Comparison of ENCODE assay signal across 1 cellular context in the genomic region with DNA sequence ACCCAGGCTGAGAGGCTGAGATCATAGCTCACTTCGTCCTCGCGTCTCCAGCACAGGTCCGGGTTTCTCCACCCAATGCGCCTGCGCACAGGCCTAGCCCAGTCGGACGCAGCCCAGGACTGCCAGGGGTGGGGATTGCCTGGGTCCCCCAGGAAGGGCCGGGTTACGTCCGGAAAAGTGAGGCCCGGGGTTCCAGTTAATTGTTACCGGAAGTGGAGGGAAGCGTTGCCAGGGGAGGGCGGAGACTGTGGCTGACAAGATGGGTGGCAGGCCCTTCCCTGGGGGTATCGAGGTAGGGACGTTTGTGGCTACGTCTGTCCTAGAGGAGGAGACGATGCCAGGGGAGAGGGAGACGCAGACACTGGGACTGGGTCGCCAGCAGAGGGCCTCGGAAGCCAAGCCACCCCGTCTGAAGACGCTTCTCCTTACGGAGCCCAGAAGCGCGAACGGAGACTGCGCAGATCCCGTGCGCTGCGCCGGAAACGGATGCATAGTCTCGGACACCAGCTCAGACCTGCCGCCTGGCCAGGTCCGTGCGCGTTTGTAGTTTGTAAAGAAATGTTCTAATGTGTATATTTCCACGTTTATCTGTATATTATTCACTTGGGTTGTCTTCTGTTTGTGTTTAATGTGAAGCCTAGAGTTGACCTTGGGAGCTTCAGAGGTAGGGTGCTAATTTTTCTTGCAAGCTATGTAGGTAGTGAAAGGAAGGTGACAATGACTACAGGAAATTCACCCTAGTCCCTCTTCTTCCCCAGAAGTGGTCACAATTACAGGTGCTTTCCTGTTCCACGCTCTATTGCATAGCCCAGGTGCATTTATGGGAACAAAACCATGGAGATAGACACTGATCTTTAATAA.
TF ChIP-seq lines count a peak whose summit lies in the region.

No MANE protein-coding gene starts in this region.

TF ChIP-seq in K562, 482 proteins besides CTCF, POLR2A, EP300 and RAD21 (continued from another document and continues in another):
- TF ChIP-seq, protein P1, sequence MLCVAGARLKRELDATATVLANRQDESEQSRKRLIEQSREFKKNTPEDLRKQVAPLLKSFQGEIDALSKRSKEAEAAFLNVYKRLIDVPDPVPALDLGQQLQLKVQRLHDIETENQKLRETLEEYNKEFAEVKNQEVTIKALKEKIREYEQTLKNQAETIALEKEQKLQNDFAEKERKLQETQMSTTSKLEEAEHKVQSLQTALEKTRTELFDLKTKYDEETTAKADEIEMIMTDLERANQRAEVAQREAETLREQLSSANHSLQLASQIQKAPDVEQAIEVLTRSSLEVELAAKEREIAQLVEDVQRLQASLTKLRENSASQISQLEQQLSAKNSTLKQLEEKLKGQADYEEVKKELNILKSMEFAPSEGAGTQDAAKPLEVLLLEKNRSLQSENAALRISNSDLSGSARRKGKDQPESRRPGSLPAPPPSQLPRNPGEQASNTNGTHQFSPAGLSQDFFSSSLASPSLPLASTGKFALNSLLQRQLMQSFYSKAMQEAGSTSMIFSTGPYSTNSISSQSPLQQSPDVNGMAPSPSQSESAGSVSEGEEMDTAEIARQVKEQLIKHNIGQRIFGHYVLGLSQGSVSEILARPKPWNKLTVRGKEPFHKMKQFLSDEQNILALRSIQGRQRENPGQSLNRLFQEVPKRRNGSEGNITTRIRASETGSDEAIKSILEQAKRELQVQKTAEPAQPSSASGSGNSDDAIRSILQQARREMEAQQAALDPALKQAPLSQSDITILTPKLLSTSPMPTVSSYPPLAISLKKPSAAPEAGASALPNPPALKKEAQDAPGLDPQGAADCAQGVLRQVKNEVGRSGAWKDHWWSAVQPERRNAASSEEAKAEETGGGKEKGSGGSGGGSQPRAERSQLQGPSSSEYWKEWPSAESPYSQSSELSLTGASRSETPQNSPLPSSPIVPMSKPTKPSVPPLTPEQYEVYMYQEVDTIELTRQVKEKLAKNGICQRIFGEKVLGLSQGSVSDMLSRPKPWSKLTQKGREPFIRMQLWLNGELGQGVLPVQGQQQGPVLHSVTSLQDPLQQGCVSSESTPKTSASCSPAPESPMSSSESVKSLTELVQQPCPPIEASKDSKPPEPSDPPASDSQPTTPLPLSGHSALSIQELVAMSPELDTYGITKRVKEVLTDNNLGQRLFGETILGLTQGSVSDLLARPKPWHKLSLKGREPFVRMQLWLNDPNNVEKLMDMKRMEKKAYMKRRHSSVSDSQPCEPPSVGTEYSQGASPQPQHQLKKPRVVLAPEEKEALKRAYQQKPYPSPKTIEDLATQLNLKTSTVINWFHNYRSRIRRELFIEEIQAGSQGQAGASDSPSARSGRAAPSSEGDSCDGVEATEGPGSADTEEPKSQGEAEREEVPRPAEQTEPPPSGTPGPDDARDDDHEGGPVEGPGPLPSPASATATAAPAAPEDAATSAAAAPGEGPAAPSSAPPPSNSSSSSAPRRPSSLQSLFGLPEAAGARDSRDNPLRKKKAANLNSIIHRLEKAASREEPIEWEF (CRISPR knock-in tag; IDR thresholded peaks at IDR 0.05) = no peak
- TF ChIP-seq ZNF124 (CRISPR knock-in tag; IDR thresholded peaks at IDR 0.05) = no peak
- TF ChIP-seq, protein P2, sequence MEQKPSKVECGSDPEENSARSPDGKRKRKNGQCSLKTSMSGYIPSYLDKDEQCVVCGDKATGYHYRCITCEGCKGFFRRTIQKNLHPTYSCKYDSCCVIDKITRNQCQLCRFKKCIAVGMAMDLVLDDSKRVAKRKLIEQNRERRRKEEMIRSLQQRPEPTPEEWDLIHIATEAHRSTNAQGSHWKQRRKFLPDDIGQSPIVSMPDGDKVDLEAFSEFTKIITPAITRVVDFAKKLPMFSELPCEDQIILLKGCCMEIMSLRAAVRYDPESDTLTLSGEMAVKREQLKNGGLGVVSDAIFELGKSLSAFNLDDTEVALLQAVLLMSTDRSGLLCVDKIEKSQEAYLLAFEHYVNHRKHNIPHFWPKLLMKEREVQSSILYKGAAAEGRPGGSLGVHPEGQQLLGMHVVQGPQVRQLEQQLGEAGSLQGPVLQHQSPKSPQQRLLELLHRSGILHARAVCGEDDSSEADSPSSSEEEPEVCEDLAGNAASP (IDR thresholded peaks at IDR 0.05) = no peak
- TF ChIP-seq ZBTB7A (IDR thresholded peaks at IDR 0.05; ENCODE audit: borderline replicate concordance, control insufficient read depth, low read depth, low read length) = no peak
- TF ChIP-seq STAT5A (IDR thresholded peaks at IDR 0.05; ENCODE audit: borderline replicate concordance, low read length) = no peak
- TF ChIP-seq ZNF3 (CRISPR knock-in tag; IDR thresholded peaks at IDR 0.05) = no peak
- TF ChIP-seq TBP (optimal IDR thresholded peaks at IDR 0.05; ENCODE audit: low read depth, low read length) = peak; percentile 9
- TF ChIP-seq, protein P3, sequence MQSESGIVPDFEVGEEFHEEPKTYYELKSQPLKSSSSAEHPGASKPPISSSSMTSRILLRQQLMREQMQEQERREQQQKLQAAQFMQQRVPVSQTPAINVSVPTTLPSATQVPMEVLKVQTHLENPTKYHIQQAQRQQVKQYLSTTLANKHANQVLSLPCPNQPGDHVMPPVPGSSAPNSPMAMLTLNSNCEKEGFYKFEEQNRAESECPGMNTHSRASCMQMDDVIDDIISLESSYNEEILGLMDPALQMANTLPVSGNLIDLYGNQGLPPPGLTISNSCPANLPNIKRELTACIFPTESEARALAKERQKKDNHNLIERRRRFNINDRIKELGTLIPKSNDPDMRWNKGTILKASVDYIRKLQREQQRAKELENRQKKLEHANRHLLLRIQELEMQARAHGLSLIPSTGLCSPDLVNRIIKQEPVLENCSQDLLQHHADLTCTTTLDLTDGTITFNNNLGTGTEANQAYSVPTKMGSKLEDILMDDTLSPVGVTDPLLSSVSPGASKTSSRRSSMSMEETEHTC (IDR thresholded peaks at IDR 0.05) = 0 out of 2 replicates have a peak, but pooled peaks have one; percentile 29
- no peak for TF ChIP-seq THRAP3 (IDR thresholded peaks at IDR 0.05; ENCODE audit: borderline replicate concordance)
- TF ChIP-seq BCL6 (CRISPR knock-in tag; IDR thresholded peaks at IDR 0.05) = 0 out of 2 replicates have a peak, but pooled peaks have one; percentile 46
- peak; percentile 31; the same call in 1 of the 2 replicates for TF ChIP-seq ERF (CRISPR knock-in tag; IDR thresholded peaks at IDR 0.05)
- TF ChIP-seq ZNF239 (CRISPR knock-in tag; IDR thresholded peaks at IDR 0.05) = peak; percentile 29; the same call in 1 of the 2 replicates
- TF ChIP-seq, protein P4, sequence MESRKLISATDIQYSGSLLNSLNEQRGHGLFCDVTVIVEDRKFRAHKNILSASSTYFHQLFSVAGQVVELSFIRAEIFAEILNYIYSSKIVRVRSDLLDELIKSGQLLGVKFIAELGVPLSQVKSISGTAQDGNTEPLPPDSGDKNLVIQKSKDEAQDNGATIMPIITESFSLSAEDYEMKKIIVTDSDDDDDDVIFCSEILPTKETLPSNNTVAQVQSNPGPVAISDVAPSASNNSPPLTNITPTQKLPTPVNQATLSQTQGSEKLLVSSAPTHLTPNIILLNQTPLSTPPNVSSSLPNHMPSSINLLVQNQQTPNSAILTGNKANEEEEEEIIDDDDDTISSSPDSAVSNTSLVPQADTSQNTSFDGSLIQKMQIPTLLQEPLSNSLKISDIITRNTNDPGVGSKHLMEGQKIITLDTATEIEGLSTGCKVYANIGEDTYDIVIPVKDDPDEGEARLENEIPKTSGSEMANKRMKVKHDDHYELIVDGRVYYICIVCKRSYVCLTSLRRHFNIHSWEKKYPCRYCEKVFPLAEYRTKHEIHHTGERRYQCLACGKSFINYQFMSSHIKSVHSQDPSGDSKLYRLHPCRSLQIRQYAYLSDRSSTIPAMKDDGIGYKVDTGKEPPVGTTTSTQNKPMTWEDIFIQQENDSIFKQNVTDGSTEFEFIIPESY (CRISPR knock-in tag; IDR thresholded peaks at IDR 0.05) = peak; percentile 95
- TF ChIP-seq HNRNPH1 (optimal IDR thresholded peaks at IDR 0.05; ENCODE audit: low read depth, low read length) = no peak
- no peak for TF ChIP-seq EGR1 (conservative IDR thresholded peaks at IDR 0.05)
- TF ChIP-seq, protein P5, sequence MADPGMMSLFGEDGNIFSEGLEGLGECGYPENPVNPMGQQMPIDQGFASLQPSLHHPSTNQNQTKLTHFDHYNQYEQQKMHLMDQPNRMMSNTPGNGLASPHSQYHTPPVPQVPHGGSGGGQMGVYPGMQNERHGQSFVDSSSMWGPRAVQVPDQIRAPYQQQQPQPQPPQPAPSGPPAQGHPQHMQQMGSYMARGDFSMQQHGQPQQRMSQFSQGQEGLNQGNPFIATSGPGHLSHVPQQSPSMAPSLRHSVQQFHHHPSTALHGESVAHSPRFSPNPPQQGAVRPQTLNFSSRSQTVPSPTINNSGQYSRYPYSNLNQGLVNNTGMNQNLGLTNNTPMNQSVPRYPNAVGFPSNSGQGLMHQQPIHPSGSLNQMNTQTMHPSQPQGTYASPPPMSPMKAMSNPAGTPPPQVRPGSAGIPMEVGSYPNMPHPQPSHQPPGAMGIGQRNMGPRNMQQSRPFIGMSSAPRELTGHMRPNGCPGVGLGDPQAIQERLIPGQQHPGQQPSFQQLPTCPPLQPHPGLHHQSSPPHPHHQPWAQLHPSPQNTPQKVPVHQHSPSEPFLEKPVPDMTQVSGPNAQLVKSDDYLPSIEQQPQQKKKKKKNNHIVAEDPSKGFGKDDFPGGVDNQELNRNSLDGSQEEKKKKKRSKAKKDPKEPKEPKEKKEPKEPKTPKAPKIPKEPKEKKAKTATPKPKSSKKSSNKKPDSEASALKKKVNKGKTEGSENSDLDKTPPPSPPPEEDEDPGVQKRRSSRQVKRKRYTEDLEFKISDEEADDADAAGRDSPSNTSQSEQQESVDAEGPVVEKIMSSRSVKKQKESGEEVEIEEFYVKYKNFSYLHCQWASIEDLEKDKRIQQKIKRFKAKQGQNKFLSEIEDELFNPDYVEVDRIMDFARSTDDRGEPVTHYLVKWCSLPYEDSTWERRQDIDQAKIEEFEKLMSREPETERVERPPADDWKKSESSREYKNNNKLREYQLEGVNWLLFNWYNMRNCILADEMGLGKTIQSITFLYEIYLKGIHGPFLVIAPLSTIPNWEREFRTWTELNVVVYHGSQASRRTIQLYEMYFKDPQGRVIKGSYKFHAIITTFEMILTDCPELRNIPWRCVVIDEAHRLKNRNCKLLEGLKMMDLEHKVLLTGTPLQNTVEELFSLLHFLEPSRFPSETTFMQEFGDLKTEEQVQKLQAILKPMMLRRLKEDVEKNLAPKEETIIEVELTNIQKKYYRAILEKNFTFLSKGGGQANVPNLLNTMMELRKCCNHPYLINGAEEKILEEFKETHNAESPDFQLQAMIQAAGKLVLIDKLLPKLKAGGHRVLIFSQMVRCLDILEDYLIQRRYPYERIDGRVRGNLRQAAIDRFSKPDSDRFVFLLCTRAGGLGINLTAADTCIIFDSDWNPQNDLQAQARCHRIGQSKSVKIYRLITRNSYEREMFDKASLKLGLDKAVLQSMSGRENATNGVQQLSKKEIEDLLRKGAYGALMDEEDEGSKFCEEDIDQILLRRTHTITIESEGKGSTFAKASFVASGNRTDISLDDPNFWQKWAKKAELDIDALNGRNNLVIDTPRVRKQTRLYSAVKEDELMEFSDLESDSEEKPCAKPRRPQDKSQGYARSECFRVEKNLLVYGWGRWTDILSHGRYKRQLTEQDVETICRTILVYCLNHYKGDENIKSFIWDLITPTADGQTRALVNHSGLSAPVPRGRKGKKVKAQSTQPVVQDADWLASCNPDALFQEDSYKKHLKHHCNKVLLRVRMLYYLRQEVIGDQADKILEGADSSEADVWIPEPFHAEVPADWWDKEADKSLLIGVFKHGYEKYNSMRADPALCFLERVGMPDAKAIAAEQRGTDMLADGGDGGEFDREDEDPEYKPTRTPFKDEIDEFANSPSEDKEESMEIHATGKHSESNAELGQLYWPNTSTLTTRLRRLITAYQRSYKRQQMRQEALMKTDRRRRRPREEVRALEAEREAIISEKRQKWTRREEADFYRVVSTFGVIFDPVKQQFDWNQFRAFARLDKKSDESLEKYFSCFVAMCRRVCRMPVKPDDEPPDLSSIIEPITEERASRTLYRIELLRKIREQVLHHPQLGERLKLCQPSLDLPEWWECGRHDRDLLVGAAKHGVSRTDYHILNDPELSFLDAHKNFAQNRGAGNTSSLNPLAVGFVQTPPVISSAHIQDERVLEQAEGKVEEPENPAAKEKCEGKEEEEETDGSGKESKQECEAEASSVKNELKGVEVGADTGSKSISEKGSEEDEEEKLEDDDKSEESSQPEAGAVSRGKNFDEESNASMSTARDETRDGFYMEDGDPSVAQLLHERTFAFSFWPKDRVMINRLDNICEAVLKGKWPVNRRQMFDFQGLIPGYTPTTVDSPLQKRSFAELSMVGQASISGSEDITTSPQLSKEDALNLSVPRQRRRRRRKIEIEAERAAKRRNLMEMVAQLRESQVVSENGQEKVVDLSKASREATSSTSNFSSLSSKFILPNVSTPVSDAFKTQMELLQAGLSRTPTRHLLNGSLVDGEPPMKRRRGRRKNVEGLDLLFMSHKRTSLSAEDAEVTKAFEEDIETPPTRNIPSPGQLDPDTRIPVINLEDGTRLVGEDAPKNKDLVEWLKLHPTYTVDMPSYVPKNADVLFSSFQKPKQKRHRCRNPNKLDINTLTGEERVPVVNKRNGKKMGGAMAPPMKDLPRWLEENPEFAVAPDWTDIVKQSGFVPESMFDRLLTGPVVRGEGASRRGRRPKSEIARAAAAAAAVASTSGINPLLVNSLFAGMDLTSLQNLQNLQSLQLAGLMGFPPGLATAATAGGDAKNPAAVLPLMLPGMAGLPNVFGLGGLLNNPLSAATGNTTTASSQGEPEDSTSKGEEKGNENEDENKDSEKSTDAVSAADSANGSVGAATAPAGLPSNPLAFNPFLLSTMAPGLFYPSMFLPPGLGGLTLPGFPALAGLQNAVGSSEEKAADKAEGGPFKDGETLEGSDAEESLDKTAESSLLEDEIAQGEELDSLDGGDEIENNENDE (IDR thresholded peaks at IDR 0.05; ENCODE audit: low read depth, low read length) = peak; percentile 65
- TF ChIP-seq KDM4B (IDR thresholded peaks at IDR 0.05; ENCODE audit: borderline replicate concordance in 2 of 2, low read depth in 1 of 2) = peak in 1 of 2 experiments; percentile 45; a peak in 2 of 4 replicates
- TF ChIP-seq, protein P6, sequence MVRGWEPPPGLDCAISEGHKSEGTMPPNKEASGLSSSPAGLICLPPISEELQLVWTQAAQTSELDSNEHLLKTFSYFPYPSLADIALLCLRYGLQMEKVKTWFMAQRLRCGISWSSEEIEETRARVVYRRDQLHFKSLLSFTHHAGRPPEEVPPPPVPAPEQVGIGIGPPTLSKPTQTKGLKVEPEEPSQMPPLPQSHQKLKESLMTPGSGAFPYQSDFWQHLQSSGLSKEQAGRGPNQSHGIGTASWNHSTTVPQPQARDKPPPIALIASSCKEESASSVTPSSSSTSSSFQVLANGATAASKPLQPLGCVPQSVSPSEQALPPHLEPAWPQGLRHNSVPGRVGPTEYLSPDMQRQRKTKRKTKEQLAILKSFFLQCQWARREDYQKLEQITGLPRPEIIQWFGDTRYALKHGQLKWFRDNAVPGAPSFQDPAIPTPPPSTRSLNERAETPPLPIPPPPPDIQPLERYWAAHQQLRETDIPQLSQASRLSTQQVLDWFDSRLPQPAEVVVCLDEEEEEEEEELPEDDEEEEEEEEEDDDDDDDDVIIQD (CRISPR knock-in tag; IDR thresholded peaks at IDR 0.05) = no peak
- TF ChIP-seq, protein P7, sequence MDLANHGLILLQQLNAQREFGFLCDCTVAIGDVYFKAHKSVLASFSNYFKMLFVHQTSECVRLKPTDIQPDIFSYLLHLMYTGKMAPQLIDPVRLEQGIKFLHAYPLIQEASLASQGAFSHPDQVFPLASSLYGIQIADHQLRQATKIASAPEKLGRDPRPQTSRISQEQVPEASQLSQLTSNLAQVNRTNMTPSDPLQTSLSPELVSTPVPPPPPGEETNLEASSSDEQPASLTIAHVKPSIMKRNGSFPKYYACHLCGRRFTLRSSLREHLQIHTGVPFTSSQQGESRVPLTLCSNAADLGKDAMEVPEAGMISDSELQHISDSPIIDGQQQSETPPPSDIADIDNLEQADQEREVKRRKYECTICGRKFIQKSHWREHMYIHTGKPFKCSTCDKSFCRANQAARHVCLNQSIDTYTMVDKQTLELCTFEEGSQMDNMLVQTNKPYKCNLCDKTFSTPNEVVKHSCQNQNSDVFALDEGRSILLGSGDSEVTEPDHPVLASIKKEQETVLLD (IDR thresholded peaks at IDR 0.05) = peak; percentile 95
- TF ChIP-seq ZFP30 (CRISPR knock-in tag; IDR thresholded peaks at IDR 0.05; ENCODE audit: borderline replicate concordance) = no peak
- TF ChIP-seq BMI1 (IDR thresholded peaks at IDR 0.05; ENCODE audit: low read length) = no peak
- no peak for TF ChIP-seq PTBP1 (IDR thresholded peaks at IDR 0.05; ENCODE audit: low read depth, low read length)
- no peak for TF ChIP-seq ZC3H11A (IDR thresholded peaks at IDR 0.05; ENCODE audit: low read depth, low read length)
